In the genomic region with DNA sequence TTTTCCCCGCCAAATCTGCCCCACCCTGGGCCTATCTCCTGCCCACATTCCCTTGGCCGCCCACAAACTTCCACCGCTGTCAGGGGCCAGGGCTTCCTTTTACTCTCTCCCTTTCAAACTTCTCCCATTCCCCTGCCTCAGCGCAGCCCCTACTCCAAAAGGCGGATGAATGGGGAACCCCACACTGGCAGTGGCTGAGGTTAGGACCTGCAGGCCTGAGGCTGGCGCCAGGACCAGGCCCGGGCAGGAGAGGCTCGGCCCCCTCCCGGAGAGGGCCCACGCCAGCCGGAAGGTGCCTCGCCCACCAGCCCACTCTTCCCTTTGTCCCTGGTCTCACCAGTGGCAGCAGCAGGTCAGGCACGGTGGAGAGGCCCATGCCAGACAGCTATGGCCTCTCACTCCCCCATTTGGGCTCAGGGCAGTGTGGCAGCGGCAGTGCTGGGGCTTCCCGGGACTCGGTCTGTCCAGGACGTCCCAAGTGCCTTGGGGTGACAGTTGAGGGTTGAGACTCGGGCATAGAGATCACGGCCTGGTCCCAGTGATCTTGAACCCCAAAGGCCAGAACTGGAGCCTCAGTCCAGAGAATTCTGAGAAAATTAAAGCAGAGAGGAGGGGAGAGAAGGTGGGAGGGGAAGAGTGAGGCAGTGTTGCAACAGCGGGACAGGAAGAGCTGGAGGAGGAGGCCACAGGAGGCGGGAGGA, we compare ENCODE assay signal across 8 cellular contexts. TPM values are rescaled to one million over a fixed set of nuclear protein-coding genes. Genes with fewer than 3 reads are reported as not detected.
DNase-seq lines count a peak whose midpoint lies in the region; ATAC-seq, FAIRE-seq and TF ChIP-seq lines count a peak whose summit lies in the region.

A gene (minus strand): TSS at position 638 of the 701 bp plus-strand sequence. CDS start 262 bp downstream, at position 376.

- peak; percentile 89 for DNase-seq in RKO (ENCODE audit: low spot score)
- peak; percentile 74 for DNase-seq in left ventricle myocardium superior
- peak; percentile 93 for DNase-seq in posterior vena cava (ENCODE audit: low spot score)
- no peak for DNase-seq in NCI-H1048 (lab: John Stamatoyannopoulos, UW)

- TF ChIP-seq POLR2A in GM19099 (IDR thresholded peaks at IDR 0.05; ENCODE audit: extremely low read depth, insufficient read length, low read depth), result peak; percentile 42

- FAIRE-seq in A204.1 (lab: Jason Lieb, UNC), result peak; percentile 66

- intact Hi-C loops in left ventricle myocardium superior (cut with micrococcal nuclease), result no loop called here
- intact Hi-C loops in posterior vena cava (cut with DNase I), result loop anchor here (5.0 kb wide), 1 partner anchor 41 kb away; a partner anchor contains a TSS

- peak; percentile 84 for ATAC-seq in left ventricle myocardium superior
- no peak for ATAC-seq in GM18520 (IDR thresholded peaks at IDR 0.05; ENCODE audit: unreplicated experiment)

- H3K27ac ChIP-seq in angular gyrus (ENCODE audit: low read depth, low read length), result peak within 1 kb of the TSS; percentile 82

RNA-seq across cellular contexts. Expression of the gene that starts here (rescaled TPM):
- total RNA-seq in left ventricle myocardium superior (44.0 TPM), posterior vena cava (100 to 1,000 TPM; 190 to 194 TPM)
